26 cellular contexts compared by ENCODE assay signal in genomic region chr10:105279101-105279500, GRCh38.
"Had no signal": no experiment of that assay in that cellular context is flagged by ENCODE, and none has a peak within 500 bp of the region (broad histone marks: within the 10 kb centered on the region; RNA-seq: fewer than 3 reads in every experiment).

No MANE protein-coding gene starts in this region.

- H3K4me3 ChIP-seq: colonic mucosa, coronary artery, dorsolateral prefrontal cortex, esophagus muscularis mucosa, esophagus squamous epithelium, gastrocnemius medialis, gastroesophageal sphincter, heart left ventricle, heart right ventricle, hepatocyte had no signal

- H3K27ac ChIP-seq: colonic mucosa, coronary artery, epithelial cell of prostate, esophagus muscularis mucosa, esophagus squamous epithelium, foreskin keratinocyte, gastrocnemius medialis, gastroesophageal sphincter, heart left ventricle, heart right ventricle, hepatocyte had no signal

- H3K36me3 ChIP-seq: colonic mucosa, esophagus muscularis mucosa, esophagus squamous epithelium, gastrocnemius medialis, gastroesophageal sphincter, heart left ventricle, heart right ventricle had no signal

- H3K27ac Mint-ChIP-seq: dendritic cell treated with granulocyte-macrophage colony-stimulating factor and Interleukin-4, amounts not matched to agents 40 ng/mL and 50 ng/mL, for 4 days; effector memory CD8-positive, alpha-beta T cell; endodermal cell had no signal

- ATAC-seq: effector memory CD8-positive, alpha-beta T cell; esophagus mucosa; foreskin keratinocyte; gastrocnemius medialis; gastroesophageal sphincter; heart left ventricle; heart right ventricle had no signal

- H3K4me3 Mint-ChIP-seq: dendritic cell treated with granulocyte-macrophage colony-stimulating factor and Interleukin-4, amounts not matched to agents 40 ng/mL and 50 ng/mL, for 4 days; effector memory CD8-positive, alpha-beta T cell; endodermal cell had no signal

- H3K9me3 Mint-ChIP-seq: endodermal cell had no signal

- H3K9me3 ChIP-seq: colonic mucosa, esophagus muscularis mucosa, esophagus squamous epithelium, gastrocnemius medialis, gastroesophageal sphincter, heart left ventricle had no signal

- H3K4me1 ChIP-seq: colonic mucosa, esophagus muscularis mucosa, esophagus squamous epithelium, foreskin keratinocyte, gastrocnemius medialis, gastroesophageal sphincter, heart left ventricle, heart right ventricle had no signal

- DNase-seq: colonic mucosa; cortex of kidney; dermis blood vessel endothelial cell; dorsolateral prefrontal cortex; effector CD4-positive, alpha-beta T cell; effector CD8-positive, alpha-beta T cell; effector memory CD4-positive, alpha-beta T cell; effector memory CD8-positive, alpha-beta T cell; endodermal cell; erythroblast; esophagus squamous epithelium; foreskin fibroblast; foreskin keratinocyte; foreskin melanocyte; gastrocnemius medialis; glutamatergic neuron; head of caudate nucleus; heart left ventricle; heart right ventricle had no signal

- H3K27me3 Mint-ChIP-seq: dendritic cell treated with granulocyte-macrophage colony-stimulating factor and Interleukin-4, amounts not matched to agents 40 ng/mL and 50 ng/mL, for 4 days; effector memory CD8-positive, alpha-beta T cell had no signal
